In genomic region chr5:84403773-84404172, GRCh38 we compare ENCODE assay signal across 15 cellular contexts. TPM values are rescaled to one million over a fixed set of nuclear protein-coding genes. Genes with fewer than 3 reads are reported as not detected.
DNase-seq lines count a peak whose midpoint lies in the region; ATAC-seq and TF ChIP-seq lines count a peak whose summit lies in the region.
"Had no signal": no experiment of that assay in that cellular context is flagged by ENCODE, and none has a peak within 500 bp of the region (broad histone marks: within the 10 kb centered on the region; RNA-seq: fewer than 3 reads in every experiment).

No MANE protein-coding gene starts in this region.

- H3K4me1 ChIP-seq in esophagus squamous epithelium: peaks cover 0 to 8% (median 0%) of the 10 kb centered on the region in 3 donors
- no peaks in the 10 kb centered on the region for H3K4me1 ChIP-seq in MM.1S (ENCODE audit: low read length)
- H3K4me1 ChIP-seq: pancreas had no signal

- H3K4me3 ChIP-seq in brain microvascular endothelial cell (ENCODE audit: low read depth, low read length): no peak overlapping the region
- H3K4me3 ChIP-seq in esophagus squamous epithelium: no peak overlapping the region
- no peak overlapping the region for H3K4me3 ChIP-seq in MM.1S (ENCODE audit: low read length)
- H3K4me3 ChIP-seq: pancreas had no signal

- H3K27ac ChIP-seq in brain microvascular endothelial cell: peak overlapping the region; percentile 63
- H3K27ac ChIP-seq in esophagus squamous epithelium: no peak overlapping the region
- no peak overlapping the region for H3K27ac ChIP-seq in MM.1S (ENCODE audit: low read length)
- H3K27ac ChIP-seq: pancreas had no signal

- H3K36me3 ChIP-seq in brain microvascular endothelial cell (replicated peaks): no peaks in the 10 kb centered on the region
- H3K36me3 ChIP-seq in esophagus squamous epithelium: no peaks in the 10 kb centered on the region
- H3K36me3 ChIP-seq in MM.1S (replicated peaks; ENCODE audit: insufficient read depth, low read length): no peaks in the 10 kb centered on the region
- H3K36me3 ChIP-seq: pancreas had no signal

- TF ChIP-seq POLR2A in esophagus squamous epithelium (IDR thresholded peaks at IDR 0.05): no peak

- TF ChIP-seq CTCF in brain microvascular endothelial cell (IDR thresholded peaks at IDR 0.05; ENCODE audit: low read depth, low read length, missing control alignments) (no peak), esophagus squamous epithelium (IDR thresholded peaks at IDR 0.05) (no peak), MM.1S (IDR thresholded peaks at IDR 0.05; ENCODE audit: low read length) (no peak)

- no peaks in the 10 kb centered on the region for H4K20me1 ChIP-seq in MM.1S (ENCODE audit: insufficient read depth, low read length)

- H3K4me2 ChIP-seq in MM.1S (ENCODE audit: low read depth, low read length): no peak overlapping the region

- intact Hi-C loops in esophagus squamous epithelium (cut with DNase I): no loop called here

- in situ Hi-C loops in brain microvascular endothelial cell (cut with HindIII; ENCODE audit: low pct_ligation_motif_present, low sequenced_read_pairs): no loop called here

- no peaks in the 10 kb centered on the region for H3K27me3 ChIP-seq in brain microvascular endothelial cell (replicated peaks)
- no peaks in the 10 kb centered on the region for H3K27me3 ChIP-seq in esophagus squamous epithelium
- H3K27me3 ChIP-seq in MM.1S (replicated peaks; ENCODE audit: insufficient read depth, low read length): no peaks in the 10 kb centered on the region
- H3K27me3 ChIP-seq: pancreas had no signal

- peak; percentile 69 for DNase-seq in AG08395 (ENCODE audit: low spot score)
- peak; percentile 8 for DNase-seq in LoVo (ENCODE audit: low spot score)
- peak; percentile 96 for DNase-seq in brain microvascular endothelial cell
- peak; percentile 98 for DNase-seq in iris pigment epithelial cell (ENCODE audit: low read depth)
- no peak for DNase-seq in esophagus squamous epithelium (lab: John Stamatoyannopoulos, UW)
- no peak for DNase-seq in MM.1S
- no peak for DNase-seq in SW480 (ENCODE audit: low spot score)
- DNase-seq: activated CD8-positive, alpha-beta T cell treated with anti-CD3 and anti-CD28 coated beads for 36 hours; DMS79 treated with DMSO at 0.1 percent for 48 hours; H9; head of caudate nucleus; MV-4-11; pancreas had no signal

- no peak overlapping the region for H2AFZ ChIP-seq in MM.1S (ENCODE audit: low read length)

- no peaks in the 10 kb centered on the region for H3K79me2 ChIP-seq in MM.1S (ENCODE audit: low read length)

- no peaks in the 10 kb centered on the region for H3F3A ChIP-seq in MM.1S (ENCODE audit: insufficient read depth, low read length)

- no peak for ATAC-seq in GM21825 (IDR thresholded peaks at IDR 0.05; ENCODE audit: unreplicated experiment)
- ATAC-seq: activated CD8-positive, alpha-beta T cell treated with anti-CD3 and anti-CD28 coated beads for 36 hours; pancreas had no signal

- H3K9me3 ChIP-seq in esophagus squamous epithelium: no peaks in the 10 kb centered on the region
- H3K9me3 ChIP-seq in MM.1S (replicated peaks; ENCODE audit: insufficient read depth, low read length): no peaks in the 10 kb centered on the region
- H3K9me3 ChIP-seq: pancreas had no signal

- H3K9ac ChIP-seq in MM.1S (ENCODE audit: low read length): no peak overlapping the region

- no peaks in the 10 kb centered on the region for H3K9me2 ChIP-seq in MM.1S (replicated peaks; ENCODE audit: insufficient read depth, low read length)

RNA-seq across cellular contexts. Expression of gene EDIL3, which starts 19.1 kb away (rescaled TPM):
- total RNA-seq in esophagus squamous epithelium: 10 to 100 TPM in 2 of 4 donors, 1 to 10 TPM in 2; 2.8 to 20.6 (median 10.2) TPM
- total RNA-seq: activated CD8-positive, alpha-beta T cell treated with anti-CD3 and anti-CD28 coated beads for 36 hours; B cell had no signal

Comparison
In these comparisons a context has a peak if more than half of its experiments do, and no peak if none do; other contexts are left out.
1. DNase-seq: peak in AG08395 (single experiment), LoVo (single experiment), brain microvascular endothelial cell (single experiment) and iris pigment epithelial cell (single experiment); none in esophagus squamous epithelium (single experiment), MM.1S (single experiment) and SW480 (single experiment).